Comparison of ENCODE assay signal across 16 cellular contexts in genomic region chr7:69180662-69181061, GRCh38.
DNase-seq lines count a peak whose midpoint lies in the region; ATAC-seq and TF ChIP-seq lines count a peak whose summit lies in the region.
"Had no signal": no experiment of that assay in that cellular context is flagged by ENCODE, and none has a peak within 500 bp of the region (broad histone marks: within the 10 kb centered on the region; RNA-seq: fewer than 3 reads in every experiment).

No MANE protein-coding gene starts in this region.

- H3K9me3 Mint-ChIP-seq in activated B cell treated with CpG ODN at 0.5 μM for 24 hours (peaks cover 7% of the 10 kb centered on the region), naive B cell (peaks cover 4 to 25% (median 7%) of the 10 kb centered on the region in 7 donors)
- H3K9me3 Mint-ChIP-seq in activated CD4-positive, alpha-beta T cell treated with anti-CD3 and anti-CD28 coated beads for 36 hours (ENCODE audit: low read depth) = peaks cover 6% of the 10 kb centered on the region

- H3K4me1 Mint-ChIP-seq in activated B cell treated with CpG ODN at 0.5 μM for 24 hours (peaks cover 47% of the 10 kb centered on the region), naive B cell (peaks cover 29 to 46% (median 44%) of the 10 kb centered on the region in 3 donors)
- peaks cover 20% of the 10 kb centered on the region for H3K4me1 Mint-ChIP-seq in activated CD4-positive, alpha-beta T cell treated with anti-CD3 and anti-CD28 coated beads for 36 hours
- H3K4me1 Mint-ChIP-seq: GM23338, H9 had no signal

- H3K27ac Mint-ChIP-seq in activated B cell treated with CpG ODN at 0.5 μM for 24 hours (no peak overlapping the region), naive B cell (peak overlapping the region in 2 of 6 donors; percentile 38 to 56)
- H3K27ac Mint-ChIP-seq in activated CD4-positive, alpha-beta T cell treated with anti-CD3 and anti-CD28 coated beads for 36 hours = no peak overlapping the region
- H3K27ac Mint-ChIP-seq: CD4-positive, CD25-positive, alpha-beta regulatory T cell; CD8-positive, alpha-beta T cell; GM23338; H9 had no signal

- DNase-seq in activated B cell treated with CpG ODN at 0.5 μM for 24 hours = no peak
- no peak for DNase-seq in naive B cell
- no peak for DNase-seq in activated CD4-positive, alpha-beta T cell treated with anti-CD3 and anti-CD28 coated beads for 36 hours
- DNase-seq in SW 1271 (lab: John Stamatoyannopoulos, UW) = no peak
- DNase-seq: BE2C; Caco-2; CD4-positive, CD25-positive, alpha-beta regulatory T cell; CD8-positive, alpha-beta T cell; DMS153; DND-41; H9 had no signal

- H3K4me1 ChIP-seq in BLaER1 = peaks cover 100% of the 10 kb centered on the region
- H3K4me1 ChIP-seq: BE2C, Caco-2 had no signal

- H3K36me3 Mint-ChIP-seq in activated B cell treated with CpG ODN at 0.5 μM for 24 hours (ENCODE audit: low read depth) (no peaks in the 10 kb centered on the region), naive B cell (peaks cover 0 to 9% of the 10 kb centered on the region in 2 donors)
- H3K36me3 Mint-ChIP-seq in activated CD4-positive, alpha-beta T cell treated with anti-CD3 and anti-CD28 coated beads for 36 hours (ENCODE audit: low read depth) = no peaks in the 10 kb centered on the region
- H3K36me3 Mint-ChIP-seq: CD4-positive, CD25-positive, alpha-beta regulatory T cell; CD8-positive, alpha-beta T cell had no signal

- peak overlapping the region; percentile 9 for H3K4me3 ChIP-seq in BLaER1
- H3K4me3 ChIP-seq: GM23338 had no signal

- 0 out of 2 replicates have a peak, but pooled peaks cover 5% of the 10 kb centered on the region for H3K36me3 ChIP-seq in BLaER1
- H3K36me3 ChIP-seq: BE2C had no signal

- H3K9ac ChIP-seq in BLaER1 = no peak overlapping the region

- intact Hi-C loops in activated B cell treated with CpG ODN at 0.5 μM for 24 hours (cut with micrococcal nuclease) = no loop called here
- intact Hi-C loops in activated CD4-positive, alpha-beta T cell treated with anti-CD3 and anti-CD28 coated beads for 36 hours (cut with DNase I, micrococcal nuclease) = no loop called here

- CTCF ChIA-PET in activated B cell treated with CpG ODN at 0.5 μM for 24 hours (lab: Charles Lee) = no interaction called here
- CTCF ChIA-PET in activated CD4-positive, alpha-beta T cell treated with anti-CD3 and anti-CD28 coated beads for 36 hours (lab: Charles Lee) = no interaction called here

- H3K4me2 ChIP-seq in BLaER1 = peak overlapping the region; percentile 68
- H3K4me2 ChIP-seq: GM23338 had no signal

- H3K27me3 ChIP-seq in BLaER1 = no peaks in the 10 kb centered on the region
- H3K27me3 ChIP-seq: BE2C had no signal

- no peak for TF ChIP-seq CTCF in activated B cell treated with CpG ODN at 0.5 μM for 24 hours (IDR thresholded peaks at IDR 0.05)

- H3K27ac ChIP-seq in BLaER1 = peak overlapping the region; percentile 91
- H3K27ac ChIP-seq: C4-2B had no signal

- H3K4me3 Mint-ChIP-seq in activated B cell treated with CpG ODN at 0.5 μM for 24 hours = no peak overlapping the region
- peak overlapping the region in 6 of 8 donors; percentile 30 to 80 (median 54) for H3K4me3 Mint-ChIP-seq in naive B cell
- no peak overlapping the region for H3K4me3 Mint-ChIP-seq in activated CD4-positive, alpha-beta T cell treated with anti-CD3 and anti-CD28 coated beads for 36 hours
- H3K4me3 Mint-ChIP-seq: CD4-positive, CD25-positive, alpha-beta regulatory T cell; CD8-positive, alpha-beta T cell; GM23338; H9 had no signal

- ATAC-seq in activated B cell treated with CpG ODN at 0.5 μM for 24 hours (ENCODE audit: low read depth) (peak; percentile 60), naive B cell (ENCODE audit: low read depth in 2 of 2) (peak in 1 of 2 donors; percentile 39), GM19455 (IDR thresholded peaks at IDR 0.05; ENCODE audit: unreplicated experiment) (no peak)
- no peak for ATAC-seq in activated CD4-positive, alpha-beta T cell treated with anti-CD3 and anti-CD28 coated beads for 36 hours
- ATAC-seq: CD8-positive, alpha-beta T cell; GM23338; HCT116 had no signal

- H4K20me1 ChIP-seq in BLaER1 = no peaks in the 10 kb centered on the region

- H3K27me3 Mint-ChIP-seq in activated B cell treated with CpG ODN at 0.5 μM for 24 hours (peaks cover 2% of the 10 kb centered on the region), naive B cell (no peaks in the 10 kb centered on the region)
- no peaks in the 10 kb centered on the region for H3K27me3 Mint-ChIP-seq in activated CD4-positive, alpha-beta T cell treated with anti-CD3 and anti-CD28 coated beads for 36 hours
- H3K27me3 Mint-ChIP-seq: CD4-positive, CD25-positive, alpha-beta regulatory T cell had no signal

- POLR2A ChIA-PET in activated B cell treated with CpG ODN at 0.5 μM for 24 hours (lab: Charles Lee) = interaction anchor here (1.8 kb wide), 1 partner anchor 28 kb away, joined by 4 read pairs; no protein-coding TSS in a partner anchor
- POLR2A ChIA-PET in activated CD4-positive, alpha-beta T cell treated with anti-CD3 and anti-CD28 coated beads for 36 hours (lab: Charles Lee) = no interaction called here

- H3K9me3 ChIP-seq in BLaER1 = peaks cover 50% of the 10 kb centered on the region; the same call in 1 of the 2 replicates
- H3K9me3 ChIP-seq: BE2C, Caco-2 had no signal

Comparison
In these comparisons a context has a peak if more than half of its experiments do, and no peak if none do; other contexts are left out.
1. H3K4me3 Mint-ChIP-seq: peak in naive B cell (6 of 8); none in activated B cell treated with CpG ODN at 0.5 μM for 24 hours (single experiment) and activated CD4-positive, alpha-beta T cell treated with anti-CD3 and anti-CD28 coated beads for 36 hours (single experiment).